8 cellular contexts compared by ENCODE assay signal in the genomic region with DNA sequence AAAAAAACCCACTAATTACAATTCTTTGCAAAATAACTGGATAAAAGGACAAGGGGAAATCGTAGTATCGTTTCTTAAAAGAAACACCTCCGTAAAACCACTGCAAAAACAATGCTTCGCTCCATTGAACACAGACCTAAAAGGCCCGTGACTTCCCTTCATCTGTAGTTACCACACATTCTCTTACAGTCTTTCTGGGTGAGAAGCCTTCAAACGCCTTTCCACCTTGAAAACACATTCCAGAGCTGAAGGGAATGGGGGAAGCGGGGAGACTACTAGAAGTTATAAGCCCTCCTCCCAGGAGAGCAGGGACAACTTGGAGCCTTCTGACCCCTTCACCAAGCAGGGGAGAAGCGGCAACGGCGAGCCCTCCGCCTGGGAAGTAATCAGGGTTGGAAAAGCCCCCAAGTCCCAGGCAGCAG. TPM values are rescaled to one million over a fixed set of nuclear protein-coding genes. Genes with fewer than 3 reads are reported as not detected.
DNase-seq lines count a peak whose midpoint lies in the region; ATAC-seq and TF ChIP-seq lines count a peak whose summit lies in the region.

No MANE protein-coding gene starts in this region.

- no peaks in the 10 kb centered on the region for H3K27me3 ChIP-seq in muscle layer of colon (ENCODE audit: control insufficient read depth in 1 of 2, insufficient read depth in 2 of 2, low read length in 2 of 2)

- peaks cover 39 to 51% (median 45%) of the 10 kb centered on the region in 3 donors for H3K4me1 Mint-ChIP-seq in T-cell

- no peaks in the 10 kb centered on the region for H3K27me3 Mint-ChIP-seq in T-cell

- no peaks in the 10 kb centered on the region for H3K36me3 ChIP-seq in muscle layer of colon (ENCODE audit: insufficient read depth, low read length)

- DNase-seq in EH (ENCODE audit: low read depth) (peak; percentile 41), T-cell (peak in 6 of 34 experiments; percentile 1 to 26 (median 13)), erythroblast (lab: John Stamatoyannopoulos, UW) (peak; percentile 55 to 69), NCI-H1694 treated with DMSO at 0.1 percent for 48 hours (lab: John Stamatoyannopoulos, UW) (no peak), GF-D8 (lab: John Stamatoyannopoulos, UW) (no peak)

- peaks cover 24% of the 10 kb centered on the region for H3K4me1 ChIP-seq in muscle layer of colon (ENCODE audit: insufficient read depth, low read length)

- TF ChIP-seq POLR2A in erythroblast (IDR thresholded peaks at IDR 0.05; ENCODE audit: low read length): no peak

- peak overlapping the region; percentile 75 to 76 for H3K4me3 ChIP-seq in muscle layer of colon (ENCODE audit: low read depth in 1 of 2, low read length in 2 of 2)

- no peaks in the 10 kb centered on the region for H3K9me3 ChIP-seq in muscle layer of colon (ENCODE audit: low read length)

- POLR2A ChIA-PET in T-cell (lab: Charles Lee): interaction anchor here (0.5 to 1.4 kb wide), 6 partner anchors 8 to 239 kb away, joined by 3 to 9 read pairs (median 3); a partner anchor contains a TSS

- peak overlapping the region; percentile 94 to 97 (median 96) for H3K4me3 Mint-ChIP-seq in T-cell

- CTCF ChIA-PET in T-cell (lab: Charles Lee): interaction anchor here in 1 of 2 donors (0.6 to 1.8 kb wide), 6 partner anchors 70 to 1270 kb away, joined by 3 to 10 read pairs (median 5); a partner anchor contains a TSS

- ATAC-seq in GM19397 (IDR thresholded peaks at IDR 0.05; ENCODE audit: unreplicated experiment) (peak; percentile 35), HG03432 (IDR thresholded peaks at IDR 0.05; ENCODE audit: unreplicated experiment) (peak; percentile 44), T-cell (replicated peaks in 1 of 4) (peak; percentile 20 to 41 (median 28))

- H3K27ac Mint-ChIP-seq in T-cell: peak overlapping the region; percentile 84 to 91

- peak overlapping the region; percentile 50 for H3K27ac ChIP-seq in muscle layer of colon (ENCODE audit: low read depth, low read length)

- peaks cover 11% of the 10 kb centered on the region for H3K36me3 Mint-ChIP-seq in T-cell

- no peaks in the 10 kb centered on the region for H3K9me3 Mint-ChIP-seq in T-cell

- peak overlapping the region; percentile 69 for H3K9ac ChIP-seq in muscle layer of colon (ENCODE audit: low read length)

RNA-seq across cellular contexts. Expression of a gene that starts 0.5 kb away (rescaled TPM):
- total RNA-seq in T-cell: 10 to 100 TPM; 46.8 to 62.5 (median 48.7) TPM

Comparison
In these comparisons a context has a peak if more than half of its experiments do, and no peak if none do; other contexts are left out.
1. DNase-seq: peak in EH (single experiment) and erythroblast (2 of 2); none in NCI-H1694 treated with DMSO at 0.1 percent for 48 hours (single experiment) and GF-D8 (single experiment).
2. Peak in every context shown above with its lines, with median percentiles within 50 percentile points of each other: ATAC-seq.